Comparison of ENCODE assay signal across 8 cellular contexts in genomic region chr17:82216301-82217119, GRCh38. TPM values are rescaled to one million over a fixed set of nuclear protein-coding genes. Genes with fewer than 3 reads are reported as not detected.
DNase-seq lines count a peak whose midpoint lies in the region; ATAC-seq and TF ChIP-seq lines count a peak whose summit lies in the region.

No MANE protein-coding gene starts in this region.

- intact Hi-C loops in right cardiac atrium (cut with DNase I) = no loop called here

- H3K9ac ChIP-seq in adipocyte (ENCODE audit: low read length) = peak overlapping the region; percentile 75

- DNase-seq in AG09309 (ENCODE audit: low read depth) (peak; percentile 84), NOMO-1 (lab: John Stamatoyannopoulos, UW; ENCODE audit: unreplicated experiment in 2 of 2) (peak; percentile 94 to 96), adipocyte (ENCODE audit: low read depth) (peak; percentile 85), right cardiac atrium (peak; percentile 67 to 88 (median 87)), NCI-H128 (lab: John Stamatoyannopoulos, UW; ENCODE audit: unreplicated experiment) (no peak)
- DNase-seq in stimulated activated naive CD8-positive, alpha-beta T cell treated with anti-CD3 and anti-CD28 coated beads, Interleukin-15, Interleukin-2, amounts not matched to agents 100 U/mL and 50 U/mL, for 24 hours = peak; percentile 64
- no peak for DNase-seq in stimulated activated CD4-positive, alpha-beta T cell treated with anti-CD3 and anti-CD28 coated beads, Interleukin-4, amount 100 ng/mL, for 4 hours

- peak; percentile 57 for ATAC-seq in right cardiac atrium
- ATAC-seq in stimulated activated naive CD8-positive, alpha-beta T cell treated with anti-CD3 and anti-CD28 coated beads, Interleukin-15, Interleukin-2, amounts not matched to agents 100 U/mL and 50 U/mL, for 24 hours = peak; percentile 55

- no peak for TF ChIP-seq CTCF in AG09309 (IDR thresholded peaks at IDR 0.05; ENCODE audit: control insufficient read depth, insufficient read depth, low read depth, low read length, missing control alignments)

- peaks cover 30% of the 10 kb centered on the region for H3K4me1 ChIP-seq in adipocyte (ENCODE audit: control insufficient read depth, insufficient read depth, low read length)
- H3K4me1 ChIP-seq in right cardiac atrium (ENCODE audit: control insufficient read depth, insufficient read depth, low read length) = no peaks in the 10 kb centered on the region

- no peak overlapping the region for H3K4me3 ChIP-seq in AG09309 (ENCODE audit: control insufficient read depth, low read depth, low read length)
- H3K4me3 ChIP-seq in adipocyte (ENCODE audit: low read length) = no peak overlapping the region
- H3K4me3 ChIP-seq in right cardiac atrium (ENCODE audit: low read length) = no peak overlapping the region

- H3K9me3 ChIP-seq in adipocyte (ENCODE audit: control insufficient read depth, low read length) = no peaks in the 10 kb centered on the region
- no peaks in the 10 kb centered on the region for H3K9me3 ChIP-seq in right cardiac atrium (ENCODE audit: control insufficient read depth, low read length)

- no peaks in the 10 kb centered on the region for H3K27me3 ChIP-seq in adipocyte (replicated peaks; ENCODE audit: control insufficient read depth, insufficient read depth, low read length)
- H3K27me3 ChIP-seq in right cardiac atrium (ENCODE audit: control insufficient read depth, insufficient read depth) = no peaks in the 10 kb centered on the region

- no peaks in the 10 kb centered on the region for H3K36me3 ChIP-seq in adipocyte (ENCODE audit: control insufficient read depth, insufficient read depth, low read length, severe bottlenecking)

- H3K27ac ChIP-seq in right cardiac atrium (ENCODE audit: low read length) = peak overlapping the region; percentile 54

- 54% methylated on average over 17 of the region's 17 CpGs for WGBS in right cardiac atrium

- TF ChIP-seq POLR2A in GM19099 (IDR thresholded peaks at IDR 0.05; ENCODE audit: extremely low read depth, insufficient read length, low read depth) = peak; percentile 38

RNA-seq across cellular contexts. Expression of gene CCDC57, which starts 3.9 kb away (rescaled TPM):
- total RNA-seq in right cardiac atrium = 10 to 100 TPM; 14.8 to 17.3 (median 16.5) TPM
- polyA plus RNA-seq in right cardiac atrium = 12.1 TPM

RNA-seq across cellular contexts. Expression of gene SLC16A3, which starts 12.3 kb away (rescaled TPM):
- total RNA-seq in right cardiac atrium = 10 to 100 TPM; 13.6 to 23.7 (median 18.0) TPM
- polyA plus RNA-seq in right cardiac atrium = 18.8 TPM

RNA-seq across cellular contexts. Expression of gene CSNK1D, which starts 57.0 kb away (rescaled TPM):
- 10 to 100 TPM; 68.8 to 81.7 (median 77.4) TPM for total RNA-seq in right cardiac atrium
- polyA plus RNA-seq in right cardiac atrium = 61.7 TPM

Comparison
In these comparisons a context has a peak if more than half of its experiments do, and no peak if none do; other contexts are left out.
1. DNase-seq: peak in AG09309 (single experiment), NOMO-1 (2 of 2), adipocyte (single experiment), right cardiac atrium (3 of 3) and stimulated activated naive CD8-positive, alpha-beta T cell treated with anti-CD3 and anti-CD28 coated beads, Interleukin-15, Interleukin-2, amounts not matched to agents 100 U/mL and 50 U/mL, for 24 hours (single experiment); none in NCI-H128 (single experiment) and stimulated activated CD4-positive, alpha-beta T cell treated with anti-CD3 and anti-CD28 coated beads, Interleukin-4, amount 100 ng/mL, for 4 hours (0 of 2).